Comparison of ENCODE assay signal across 21 cellular contexts in the genomic region with DNA sequence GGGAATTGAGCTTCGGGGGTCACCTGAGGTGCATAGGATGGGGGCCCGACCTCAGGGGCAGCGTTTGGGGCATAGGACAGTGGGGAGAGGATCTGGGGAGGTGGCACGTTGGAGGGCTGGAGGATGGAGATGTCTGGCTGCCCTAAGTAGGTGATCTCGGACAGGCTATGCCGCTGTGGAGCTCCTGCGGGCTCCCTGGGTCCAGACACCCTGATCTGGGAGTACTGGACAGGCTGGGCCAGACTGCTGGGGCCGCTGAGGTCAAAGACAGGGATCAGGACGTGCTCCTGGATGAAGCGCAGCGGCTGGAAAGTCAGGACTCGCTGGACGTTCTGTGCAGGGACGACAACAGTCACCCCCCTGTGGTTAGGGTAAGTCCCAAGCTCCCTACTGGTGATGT. TPM values are rescaled to one million over a fixed set of nuclear protein-coding genes. Genes with fewer than 3 reads are reported as not detected.
DNase-seq lines count a peak whose midpoint lies in the region; ATAC-seq and TF ChIP-seq lines count a peak whose summit lies in the region.
"Had no signal": no experiment of that assay in that cellular context is flagged by ENCODE, and none has a peak within 500 bp of the region (broad histone marks: within the 10 kb centered on the region; RNA-seq: fewer than 3 reads in every experiment).

No MANE protein-coding gene starts in this region.

- H3K27me3 Mint-ChIP-seq in central memory CD8-positive, alpha-beta T cell: peaks cover 45% of the 10 kb centered on the region
- peaks cover 3% of the 10 kb centered on the region for H3K27me3 Mint-ChIP-seq in type B pancreatic cell

- H3K9me3 Mint-ChIP-seq in central memory CD8-positive, alpha-beta T cell: no peaks in the 10 kb centered on the region
- no peaks in the 10 kb centered on the region for H3K9me3 Mint-ChIP-seq in type B pancreatic cell

- H4K91ac ChIP-seq in trophoblast cell (ENCODE audit: low read depth, low read length): peak overlapping the region; percentile 21

- H3K14ac ChIP-seq in trophoblast cell (ENCODE audit: low read length): peak overlapping the region; percentile 16

- no peaks in the 10 kb centered on the region for H3K36me3 ChIP-seq in trophoblast cell (ENCODE audit: control insufficient read depth in 1 of 2, insufficient read depth in 2 of 2, low read length in 2 of 2)
- H3K36me3 ChIP-seq: BE2C had no signal

- H3K4me1 ChIP-seq in trophoblast cell (ENCODE audit: control insufficient read depth in 1 of 2, insufficient read depth in 2 of 2, low read length in 2 of 2): peaks cover 28 to 40% of the 10 kb centered on the region in 2 experiments
- H3K4me1 ChIP-seq: BE2C had no signal

- no peak overlapping the region for H3K18ac ChIP-seq in trophoblast cell (ENCODE audit: low read length)

- H3K79me1 ChIP-seq in trophoblast cell (ENCODE audit: low read length): peaks cover 10% of the 10 kb centered on the region

- ATAC-seq in central memory CD8-positive, alpha-beta T cell (replicated peaks; ENCODE audit: extremely low read depth, poor library complexity, severe bottlenecking): no peak

- H3K9me3 ChIP-seq in trophoblast cell (ENCODE audit: insufficient read depth, low read depth, low read length): no peaks in the 10 kb centered on the region
- H3K9me3 ChIP-seq: BE2C had no signal

- H3K27ac Mint-ChIP-seq in central memory CD8-positive, alpha-beta T cell (ENCODE audit: low read depth): peak overlapping the region; percentile 59
- H3K27ac Mint-ChIP-seq in type B pancreatic cell: peak overlapping the region; percentile 8
- H3K27ac Mint-ChIP-seq: CD4-positive, CD25-positive, alpha-beta regulatory T cell had no signal

- no peak overlapping the region for H3K4me2 ChIP-seq in trophoblast cell (ENCODE audit: low read length)

- no peak overlapping the region for H3K9ac ChIP-seq in trophoblast cell (ENCODE audit: low read length)

- H2AFZ ChIP-seq in trophoblast cell (ENCODE audit: insufficient read depth, low read length, poor library complexity): no peak overlapping the region

- no peak for TF ChIP-seq CTCF in VCaP (conservative IDR thresholded peaks at IDR 0.05)
- no peak for TF ChIP-seq CTCF in type B pancreatic cell (conservative IDR thresholded peaks at IDR 0.05)

- peaks cover 2% of the 10 kb centered on the region for H3K36me3 Mint-ChIP-seq in central memory CD8-positive, alpha-beta T cell (ENCODE audit: insufficient read depth)
- H3K36me3 Mint-ChIP-seq in type B pancreatic cell: no peaks in the 10 kb centered on the region
- H3K36me3 Mint-ChIP-seq: CD4-positive, CD25-positive, alpha-beta regulatory T cell had no signal

- no peak overlapping the region for H4K12ac ChIP-seq in trophoblast cell (ENCODE audit: low read depth, low read length)

- no peak overlapping the region for H2BK5ac ChIP-seq in trophoblast cell (ENCODE audit: low read depth, low read length, poor library complexity)

- H3K27me3 ChIP-seq in trophoblast cell (ENCODE audit: insufficient read depth, low read length): no peaks in the 10 kb centered on the region
- H3K27me3 ChIP-seq: BE2C had no signal

- H3K4me3 Mint-ChIP-seq in central memory CD8-positive, alpha-beta T cell: no peak overlapping the region
- H3K4me3 Mint-ChIP-seq in type B pancreatic cell: no peak overlapping the region
- H3K4me3 Mint-ChIP-seq: CD4-positive, CD25-positive, alpha-beta regulatory T cell had no signal

- peaks cover 2% of the 10 kb centered on the region for H3K79me2 ChIP-seq in trophoblast cell (ENCODE audit: control insufficient read depth, insufficient read depth, low read length, poor library complexity)

- H2BK12ac ChIP-seq in trophoblast cell (ENCODE audit: low read length): peak overlapping the region; percentile 22

- no peak overlapping the region for H4K8ac ChIP-seq in trophoblast cell (ENCODE audit: low read depth, low read length)

- no peak overlapping the region for H3K4me3 ChIP-seq in trophoblast cell (ENCODE audit: low read depth, low read length)

- no peak overlapping the region for H3K4ac ChIP-seq in trophoblast cell (ENCODE audit: low read depth, low read length)

- H3K23ac ChIP-seq in trophoblast cell (ENCODE audit: low read length): no peak overlapping the region

- WGBS in trophoblast cell (ENCODE audit: extremely low coverage, insufficient coverage, insufficient read length): no CpG with 5 or more reads among the region's 14 CpGs

- peak overlapping the region; percentile 65; the same call in 1 of the 2 replicates for H3K27ac ChIP-seq in VCaP
- no peak overlapping the region for H3K27ac ChIP-seq in trophoblast cell (ENCODE audit: low read depth, low read length)

- no peak for DNase-seq in central memory CD8-positive, alpha-beta T cell (ENCODE audit: low spot score in 2 of 2)
- DNase-seq in trophoblast cell (no peak), type B pancreatic cell (ENCODE audit: extremely low spot score, unreplicated experiment) (no peak), iPS-NIHi11 (ENCODE audit: low spot score) (no peak), NCI-H2227 (lab: John Stamatoyannopoulos, UW; ENCODE audit: unreplicated experiment) (no peak), NCI-H1092 (lab: John Stamatoyannopoulos, UW) (no peak)
- DNase-seq: BE2C; CD4-positive, CD25-positive, alpha-beta regulatory T cell; EL; GF-D8; Karpas-422; MV-4-11; NCI-H1694; NCI-H2081; NCI-H2171; NCI-H446; NCI-H526 treated with DMSO at 0.1 percent for 48 hours; OCI-M1; SHP77 had no signal

- no peak overlapping the region for H2AK5ac ChIP-seq in trophoblast cell (ENCODE audit: low read length)

- H2BK120ac ChIP-seq in trophoblast cell (ENCODE audit: insufficient read depth, low read length, poor library complexity): no peak overlapping the region

- no peaks in the 10 kb centered on the region for H3K4me1 Mint-ChIP-seq in central memory CD8-positive, alpha-beta T cell
- H3K4me1 Mint-ChIP-seq in type B pancreatic cell (ENCODE audit: unreplicated experiment): peaks cover 14% of the 10 kb centered on the region
- H3K4me1 Mint-ChIP-seq: CD4-positive, CD25-positive, alpha-beta regulatory T cell had no signal

RNA-seq across cellular contexts. Expression of a gene that starts 9.5 kb away (rescaled TPM):
- 0.01 and 0.04 TPM in 2 replicates for polyA plus RNA-seq in trophoblast cell (2013)
- 0.12 and 0.70 TPM in 2 replicates for total RNA-seq in type B pancreatic cell (ENCODE audit: low replicate concordance)
- total RNA-seq: A673; CD4-positive, CD25-positive, alpha-beta regulatory T cell had no signal
- polyA plus RNA-seq: CD4-positive, CD25-positive, alpha-beta regulatory T cell had no signal

RNA-seq across cellular contexts. Expression of a gene that starts 21.5 kb away (rescaled TPM):
- polyA plus RNA-seq in trophoblast cell (2013): 0.15 and 0.18 TPM in 2 replicates
- total RNA-seq in type B pancreatic cell (ENCODE audit: low replicate concordance): 1.1 and 2.8 TPM in 2 replicates
- total RNA-seq: CD4-positive, CD25-positive, alpha-beta regulatory T cell had no signal
- polyA plus RNA-seq: CD4-positive, CD25-positive, alpha-beta regulatory T cell had no signal
